In genomic region chr4:177490769-177491168, GRCh38 we compare ENCODE assay signal across 8 cellular contexts.
"Had no signal": no experiment of that assay in that cellular context is flagged by ENCODE, and none has a peak within 500 bp of the region (broad histone marks: within the 10 kb centered on the region; RNA-seq: fewer than 3 reads in every experiment).

No MANE protein-coding gene starts in this region.

- DNase-seq: GDM1, GF-D8 had no signal

- ATAC-seq: GM12878 had no signal

- H3K4me3 ChIP-seq: GM12878 had no signal

- FAIRE-seq: G401.6, GM12878, GM12891, GM12892, GM18507, GM19239 had no signal
